ENCODE assay signal across 8 cellular contexts in genomic region chr5:39080597-39081204, GRCh38. TPM values are rescaled to one million over a fixed set of nuclear protein-coding genes. Genes with fewer than 3 reads are reported as not detected.
DNase-seq lines count a peak whose midpoint lies in the region; ATAC-seq, FAIRE-seq and TF ChIP-seq lines count a peak whose summit lies in the region.

No MANE protein-coding gene starts in this region.

- H3K36me3 ChIP-seq in Peyer's patch (no peaks in the 10 kb centered on the region), kidney (ENCODE audit: control insufficient read depth in 1 of 2, insufficient read depth in 2 of 2, low read length in 2 of 2) (no peaks in the 10 kb centered on the region)

- no peak for TF ChIP-seq POLR2A in Peyer's patch (IDR thresholded peaks at IDR 0.05)

- no peaks in the 10 kb centered on the region for H3K27me3 ChIP-seq in Peyer's patch

- H3K9me3 ChIP-seq in Peyer's patch (no peaks in the 10 kb centered on the region), kidney (ENCODE audit: control insufficient read depth in 1 of 2, low read length in 2 of 2) (no peaks in the 10 kb centered on the region)

- DNase-seq in activated naive CD4-positive, alpha-beta T cell treated with Interleukin-2 at 50 U/mL for 16 hours, result peak; percentile 13
- no peak for DNase-seq in activated naive CD4-positive, alpha-beta T cell treated with anti-CD3 and anti-CD28 coated beads, Interleukin-2, amount 50 U/mL, for 16 hours
- DNase-seq in Peyer's patch (peak in 1 of 3 donors; percentile 76), choroid plexus epithelial cell (ENCODE audit: low read depth) (peak; percentile 93), kidney (no peak), substantia nigra (lab: John Stamatoyannopoulos, UW) (peak in 33 of 49 donors; percentile 6 to 50 (median 22)), HK-2 (ENCODE audit: unreplicated experiment) (no peak)

- TF ChIP-seq CTCF in Peyer's patch (IDR thresholded peaks at IDR 0.05) (peak; percentile 45 to 91 (median 89)), choroid plexus epithelial cell (conservative IDR thresholded peaks at IDR 0.05; ENCODE audit: low read depth, low read length) (peak; percentile 96), kidney (IDR thresholded peaks at IDR 0.05; ENCODE audit: borderline replicate concordance, extremely low read depth, insufficient read depth) (peak; percentile 84)

- H3K4me1 ChIP-seq in Peyer's patch (peaks cover 0 to 9% (median 0%) of the 10 kb centered on the region in 4 donors), kidney (ENCODE audit: control insufficient read depth in 1 of 2, insufficient read depth in 1 of 2, low read depth in 1 of 2, low read length in 2 of 2) (no peaks in the 10 kb centered on the region)

- H3K9ac ChIP-seq in kidney (ENCODE audit: low read length in 2 of 2), result no peak overlapping the region

- H3K27ac ChIP-seq in Peyer's patch, result no peak overlapping the region
- no peak overlapping the region for H3K27ac ChIP-seq in kidney (ENCODE audit: low read depth in 2 of 2, low read length in 2 of 2)
- no peak overlapping the region for H3K27ac ChIP-seq in substantia nigra (ENCODE audit: low read depth, low read length, poor library complexity, severe bottlenecking)

- ATAC-seq in HG03342 (IDR thresholded peaks at IDR 0.05; ENCODE audit: unreplicated experiment), result peak; percentile 32

- intact Hi-C loops in kidney (cut with DNase I), result no loop called here

- FAIRE-seq in kidney (lab: Jason Lieb, UNC), result peak; percentile 92

- H3K4me3 ChIP-seq in Peyer's patch (no peak overlapping the region), choroid plexus epithelial cell (ENCODE audit: low read depth, low read length) (no peak overlapping the region), kidney (ENCODE audit: low read length in 2 of 2) (no peak overlapping the region)

RNA-seq across cellular contexts. Expression of gene RICTOR, which starts 6.5 kb away (rescaled TPM):
- total RNA-seq in Peyer's patch (10 to 100 TPM; 27.0 to 48.7 (median 33.5) TPM), kidney (43.8 TPM)
- 3.4 TPM for polyA plus RNA-seq in kidney (ENCODE audit: insufficient read depth, low read depth, low replicate concordance)

Comparison
In these comparisons a context has a peak if more than half of its experiments do, and no peak if none do; other contexts are left out.
1. DNase-seq: peak in activated naive CD4-positive, alpha-beta T cell treated with Interleukin-2 at 50 U/mL for 16 hours (single experiment), choroid plexus epithelial cell (single experiment) and substantia nigra (33 of 49); none in activated naive CD4-positive, alpha-beta T cell treated with anti-CD3 and anti-CD28 coated beads, Interleukin-2, amount 50 U/mL, for 16 hours (single experiment), kidney (single experiment) and HK-2 (single experiment).
2. Peak in every context shown above with its lines, with median percentiles within 50 percentile points of each other: CTCF ChIP-seq.